Comparison of ENCODE assay signal across 1 cellular context in the genomic region with DNA sequence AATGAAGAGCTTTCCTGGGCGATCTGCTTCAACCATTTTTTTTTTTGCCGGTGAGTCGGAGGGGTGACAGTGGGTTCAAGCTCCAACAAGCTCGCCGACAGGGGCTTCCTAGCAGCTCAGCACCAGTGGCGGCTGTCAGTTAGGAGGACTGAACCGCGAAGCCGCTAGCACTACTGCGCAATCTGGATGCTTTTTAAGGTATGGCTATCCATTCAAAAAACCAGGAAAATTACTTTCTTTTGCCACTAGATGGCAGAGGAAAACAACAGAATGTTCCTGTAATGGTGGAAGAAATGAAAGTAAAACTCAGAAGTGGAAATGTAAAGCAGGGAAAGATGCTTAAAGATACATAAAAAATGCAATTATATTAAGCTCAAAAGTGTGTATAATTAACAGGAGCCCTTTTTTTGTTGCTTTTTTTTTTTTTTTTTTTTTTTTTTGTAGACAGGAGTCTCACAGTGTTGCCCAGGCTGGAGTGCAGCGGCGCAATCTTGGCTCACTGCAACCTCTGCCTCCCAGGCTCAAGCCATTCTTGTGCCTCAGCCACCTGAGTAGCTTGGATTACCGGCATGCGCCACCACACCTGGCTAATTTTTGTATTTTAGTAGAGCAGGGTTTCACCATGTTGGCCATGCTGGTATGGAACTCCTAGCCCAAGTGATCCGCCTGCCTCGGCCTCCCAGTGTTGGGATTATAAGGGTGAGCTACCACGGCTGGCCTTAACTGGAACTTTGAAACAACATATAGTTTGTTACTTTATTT.
TF ChIP-seq lines count a peak whose summit lies in the region.

No MANE protein-coding gene starts in this region.

TF ChIP-seq in K562, 482 proteins besides CTCF, POLR2A, EP300 and RAD21:
- TF ChIP-seq, protein P1, sequence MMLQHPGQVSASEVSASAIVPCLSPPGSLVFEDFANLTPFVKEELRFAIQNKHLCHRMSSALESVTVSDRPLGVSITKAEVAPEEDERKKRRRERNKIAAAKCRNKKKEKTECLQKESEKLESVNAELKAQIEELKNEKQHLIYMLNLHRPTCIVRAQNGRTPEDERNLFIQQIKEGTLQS (IDR thresholded peaks at IDR 0.05), result peak; percentile 54; the same call in 1 of the 2 replicates
- TF ChIP-seq, protein P1 (CRISPR knock-in tag; conservative IDR thresholded peaks at IDR 0.05), result no peak
- TF ChIP-seq ZNF121 (CRISPR knock-in tag; conservative IDR thresholded peaks at IDR 0.05) (peak; percentile 59; the same call in 1 of the 2 replicates), PML (IDR thresholded peaks at IDR 0.05; ENCODE audit: low read length) (0 out of 2 replicates have a peak, but pooled peaks have one; percentile 24), CEBPB (tag; IDR thresholded peaks at IDR 0.05) (peak; percentile 57; the same call in 1 of the 2 replicates), KLF6 (CRISPR knock-in tag; IDR thresholded peaks at IDR 0.05; ENCODE audit: borderline replicate concordance) (no peak), MYBL2 (IDR thresholded peaks at IDR 0.05; ENCODE audit: low read depth) (peak; percentile 68), MYBL2 (CRISPR knock-in tag; IDR thresholded peaks at IDR 0.05; ENCODE audit: borderline replicate concordance) (no peak), STAT5A (IDR thresholded peaks at IDR 0.05; ENCODE audit: borderline replicate concordance, low read length) (no peak)
- TF ChIP-seq, protein P2, sequence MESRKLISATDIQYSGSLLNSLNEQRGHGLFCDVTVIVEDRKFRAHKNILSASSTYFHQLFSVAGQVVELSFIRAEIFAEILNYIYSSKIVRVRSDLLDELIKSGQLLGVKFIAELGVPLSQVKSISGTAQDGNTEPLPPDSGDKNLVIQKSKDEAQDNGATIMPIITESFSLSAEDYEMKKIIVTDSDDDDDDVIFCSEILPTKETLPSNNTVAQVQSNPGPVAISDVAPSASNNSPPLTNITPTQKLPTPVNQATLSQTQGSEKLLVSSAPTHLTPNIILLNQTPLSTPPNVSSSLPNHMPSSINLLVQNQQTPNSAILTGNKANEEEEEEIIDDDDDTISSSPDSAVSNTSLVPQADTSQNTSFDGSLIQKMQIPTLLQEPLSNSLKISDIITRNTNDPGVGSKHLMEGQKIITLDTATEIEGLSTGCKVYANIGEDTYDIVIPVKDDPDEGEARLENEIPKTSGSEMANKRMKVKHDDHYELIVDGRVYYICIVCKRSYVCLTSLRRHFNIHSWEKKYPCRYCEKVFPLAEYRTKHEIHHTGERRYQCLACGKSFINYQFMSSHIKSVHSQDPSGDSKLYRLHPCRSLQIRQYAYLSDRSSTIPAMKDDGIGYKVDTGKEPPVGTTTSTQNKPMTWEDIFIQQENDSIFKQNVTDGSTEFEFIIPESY (CRISPR knock-in tag; IDR thresholded peaks at IDR 0.05), result peak; percentile 100
- TF ChIP-seq, protein P3, sequence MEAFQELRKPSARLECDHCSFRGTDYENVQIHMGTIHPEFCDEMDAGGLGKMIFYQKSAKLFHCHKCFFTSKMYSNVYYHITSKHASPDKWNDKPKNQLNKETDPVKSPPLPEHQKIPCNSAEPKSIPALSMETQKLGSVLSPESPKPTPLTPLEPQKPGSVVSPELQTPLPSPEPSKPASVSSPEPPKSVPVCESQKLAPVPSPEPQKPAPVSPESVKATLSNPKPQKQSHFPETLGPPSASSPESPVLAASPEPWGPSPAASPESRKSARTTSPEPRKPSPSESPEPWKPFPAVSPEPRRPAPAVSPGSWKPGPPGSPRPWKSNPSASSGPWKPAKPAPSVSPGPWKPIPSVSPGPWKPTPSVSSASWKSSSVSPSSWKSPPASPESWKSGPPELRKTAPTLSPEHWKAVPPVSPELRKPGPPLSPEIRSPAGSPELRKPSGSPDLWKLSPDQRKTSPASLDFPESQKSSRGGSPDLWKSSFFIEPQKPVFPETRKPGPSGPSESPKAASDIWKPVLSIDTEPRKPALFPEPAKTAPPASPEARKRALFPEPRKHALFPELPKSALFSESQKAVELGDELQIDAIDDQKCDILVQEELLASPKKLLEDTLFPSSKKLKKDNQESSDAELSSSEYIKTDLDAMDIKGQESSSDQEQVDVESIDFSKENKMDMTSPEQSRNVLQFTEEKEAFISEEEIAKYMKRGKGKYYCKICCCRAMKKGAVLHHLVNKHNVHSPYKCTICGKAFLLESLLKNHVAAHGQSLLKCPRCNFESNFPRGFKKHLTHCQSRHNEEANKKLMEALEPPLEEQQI (IDR thresholded peaks at IDR 0.05), result peak; percentile 59; the same call in 1 of the 2 replicates
